ENCODE assay signal across 26 cellular contexts in the genomic region with DNA sequence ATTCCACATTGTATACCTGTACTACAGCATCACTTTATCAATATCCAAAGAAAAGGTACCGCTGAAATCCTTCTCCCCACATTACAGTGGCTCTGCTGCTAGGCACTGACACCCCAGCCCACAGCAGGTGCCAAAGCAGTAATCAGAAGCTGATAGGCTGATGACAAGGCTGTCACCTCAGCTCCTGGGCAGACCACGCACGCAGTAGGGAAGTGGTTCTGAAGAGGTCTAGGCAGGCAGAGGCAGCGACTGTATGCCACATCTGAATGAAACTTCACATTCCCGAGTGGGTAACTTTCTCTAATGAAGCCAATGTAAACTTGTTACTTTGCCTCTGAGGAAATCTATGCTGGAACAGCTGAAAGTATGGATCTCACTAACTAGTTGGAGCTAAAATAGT.
DNase-seq lines count a peak whose midpoint lies in the region; ATAC-seq and TF ChIP-seq lines count a peak whose summit lies in the region.
"Had no signal": no experiment of that assay in that cellular context is flagged by ENCODE, and none has a peak within 500 bp of the region (broad histone marks: within the 10 kb centered on the region; RNA-seq: fewer than 3 reads in every experiment).

No MANE protein-coding gene starts in this region.

- no peak for TF ChIP-seq POLR2A in sigmoid colon (IDR thresholded peaks at IDR 0.05)

- H3K27me3 Mint-ChIP-seq in immature natural killer cell (ENCODE audit: low read depth in 3 of 3): peaks cover 2 to 12% (median 4%) of the 10 kb centered on the region in 3 donors

- H3K27me3 ChIP-seq in ACC112 (ENCODE audit: insufficient read depth, low read length) (no peaks in the 10 kb centered on the region), MM.1S (replicated peaks; ENCODE audit: insufficient read depth, low read length) (no peaks in the 10 kb centered on the region), left ventricle myocardium inferior (ENCODE audit: low read depth) (no peaks in the 10 kb centered on the region), sigmoid colon (no peaks in the 10 kb centered on the region)
- H3K27me3 ChIP-seq: ovary, SJCRH30 had no signal

- H2AFZ ChIP-seq in ACC112 (ENCODE audit: low read length, unreplicated experiment) (no peak overlapping the region), MM.1S (ENCODE audit: low read length) (no peak overlapping the region)

- no peaks in the 10 kb centered on the region for H3K4me1 Mint-ChIP-seq in immature natural killer cell
- H3K4me1 Mint-ChIP-seq: central memory CD8-positive, alpha-beta T cell; naive B cell had no signal

- H3K27ac ChIP-seq in ACC112 (ENCODE audit: low read depth, low read length) (peak overlapping the region; percentile 95), MM.1S (ENCODE audit: low read length) (no peak overlapping the region), left ventricle myocardium inferior (replicated peaks) (peak overlapping the region; percentile 42), sigmoid colon (peak overlapping the region in 3 of 4 donors; percentile 17 to 46 (median 44))
- H3K27ac ChIP-seq: ovary, SJCRH30 had no signal

- no peak for TF ChIP-seq CTCF in MM.1S (IDR thresholded peaks at IDR 0.05; ENCODE audit: low read length)
- TF ChIP-seq CTCF in left ventricle myocardium inferior (IDR thresholded peaks at IDR 0.05; ENCODE audit: borderline replicate concordance): no peak
- TF ChIP-seq CTCF in sigmoid colon (IDR thresholded peaks at IDR 0.05): no peak
- no peak for TF ChIP-seq CTCF in GM13977 (IDR thresholded peaks at IDR 0.05; ENCODE audit: extremely low read depth, insufficient read depth, missing control alignments)

- H3K4me1 ChIP-seq in ACC112 (ENCODE audit: control insufficient read depth, insufficient read depth, low read length, unreplicated experiment): peaks cover 27% of the 10 kb centered on the region
- H3K4me1 ChIP-seq in MM.1S (ENCODE audit: low read length): peaks cover 25% of the 10 kb centered on the region
- peaks cover 35% of the 10 kb centered on the region for H3K4me1 ChIP-seq in left ventricle myocardium inferior
- H3K4me1 ChIP-seq in sigmoid colon: peaks cover 0 to 27% (median 17%) of the 10 kb centered on the region in 4 donors
- H3K4me1 ChIP-seq: HAP-1 had no signal

- in situ Hi-C loops in GM13977 (cut with MboI; ENCODE audit: low pct_unique_long_range_greater_than_20kb, low sequenced_read_pairs, unreplicated experiment): no loop called here

- 88 to 89% methylated on average over 5 of the region's 5 CpGs for WGBS in sigmoid colon, 2 donors

- H3K9me3 ChIP-seq in MM.1S (replicated peaks; ENCODE audit: insufficient read depth, low read length) (no peaks in the 10 kb centered on the region), left ventricle myocardium inferior (replicated peaks) (no peaks in the 10 kb centered on the region), sigmoid colon (no peaks in the 10 kb centered on the region)
- H3K9me3 ChIP-seq: HAP-1, ovary, SJCRH30 had no signal

- no peaks in the 10 kb centered on the region; the same call in 1 of the 2 replicates for H3F3A ChIP-seq in MM.1S (ENCODE audit: insufficient read depth, low read length)

- DNase-seq in MM.1S (no peak), left ventricle myocardium inferior (no peak), sigmoid colon (no peak), GM13977 (ENCODE audit: low spot score) (no peak), NCI-H146 (lab: John Stamatoyannopoulos, UW) (no peak), immature natural killer cell (no peak)
- DNase-seq: activated CD8-positive, alpha-beta memory T cell treated with anti-CD3 and anti-CD28 coated beads for 24 hours; activated naive CD4-positive, alpha-beta T cell treated with Interleukin-2 at 50 U/mL for 16 hours; activated T-cell treated with anti-CD3 and anti-CD28 coated beads, Interleukin-2, amount 50 U/mL, for 24 hours; DMS 273 treated with DMSO at 0.1 percent for 48 hours; effector CD4-positive, alpha-beta T cell; erythroblast; GDM1; hypothalamus; islet precursor cell; naive B cell; NCI-H1105; NCI-H2029 treated with DMSO at 0.1 percent for 48 hours; NCI-H446; ovary; SJCRH30 had no signal

- H3K9me2 ChIP-seq in MM.1S (replicated peaks; ENCODE audit: insufficient read depth, low read length): no peaks in the 10 kb centered on the region

- H3K79me2 ChIP-seq in ACC112 (ENCODE audit: control insufficient read depth, insufficient read depth, low read length, unreplicated experiment): no peaks in the 10 kb centered on the region
- no peaks in the 10 kb centered on the region; the same call in 1 of the 2 replicates for H3K79me2 ChIP-seq in MM.1S (ENCODE audit: low read length)

- H3K4me3 ChIP-seq in ACC112 (ENCODE audit: low read depth, low read length): no peak overlapping the region
- no peak overlapping the region for H3K4me3 ChIP-seq in MM.1S (ENCODE audit: low read length)
- no peak overlapping the region for H3K4me3 ChIP-seq in left ventricle myocardium inferior
- H3K4me3 ChIP-seq in sigmoid colon: no peak overlapping the region
- H3K4me3 ChIP-seq: HAP-1, ovary, SJCRH30 had no signal

- H3K36me3 Mint-ChIP-seq in immature natural killer cell: no peaks in the 10 kb centered on the region
- H3K36me3 Mint-ChIP-seq: naive B cell had no signal

- H3K36me3 ChIP-seq in ACC112 (ENCODE audit: insufficient read depth, low read length) (no peaks in the 10 kb centered on the region), MM.1S (replicated peaks; ENCODE audit: insufficient read depth, low read length) (no peaks in the 10 kb centered on the region), left ventricle myocardium inferior (no peaks in the 10 kb centered on the region), sigmoid colon (no peaks in the 10 kb centered on the region)
- H3K36me3 ChIP-seq: HAP-1, ovary, SJCRH30 had no signal

- intact Hi-C loops in left ventricle myocardium inferior (cut with micrococcal nuclease): no loop called here
- intact Hi-C loops in sigmoid colon (cut with DNase I): no loop called here

- ATAC-seq in HG02973 (IDR thresholded peaks at IDR 0.05; ENCODE audit: unreplicated experiment): no peak
- ATAC-seq: Panc1 had no signal

- TF ChIP-seq EP300 in sigmoid colon (IDR thresholded peaks at IDR 0.05): no peak

- no peaks in the 10 kb centered on the region for H3K9me3 Mint-ChIP-seq in immature natural killer cell
- H3K9me3 Mint-ChIP-seq: activated T-cell treated with anti-CD3 and anti-CD28 coated beads, Interleukin-2, amount 50 U/mL, for 24 hours; central memory CD8-positive, alpha-beta T cell had no signal

- H3K4me2 ChIP-seq in MM.1S (ENCODE audit: low read depth, low read length): peak overlapping the region; percentile 28; the same call in 1 of the 2 replicates

- no peak overlapping the region for H3K4me3 Mint-ChIP-seq in immature natural killer cell
- H3K4me3 Mint-ChIP-seq: activated T-cell treated with anti-CD3 and anti-CD28 coated beads, Interleukin-2, amount 50 U/mL, for 24 hours; central memory CD8-positive, alpha-beta T cell; naive B cell had no signal

- H3K9ac ChIP-seq in MM.1S (ENCODE audit: low read length): no peak overlapping the region

- no peaks in the 10 kb centered on the region for H4K20me1 ChIP-seq in MM.1S (ENCODE audit: insufficient read depth, low read length)

- H3K27ac Mint-ChIP-seq in immature natural killer cell: no peak overlapping the region
- H3K27ac Mint-ChIP-seq: activated T-cell treated with anti-CD3 and anti-CD28 coated beads, Interleukin-2, amount 50 U/mL, for 24 hours; naive B cell had no signal
